22 cellular contexts compared by ENCODE assay signal in the genomic region with DNA sequence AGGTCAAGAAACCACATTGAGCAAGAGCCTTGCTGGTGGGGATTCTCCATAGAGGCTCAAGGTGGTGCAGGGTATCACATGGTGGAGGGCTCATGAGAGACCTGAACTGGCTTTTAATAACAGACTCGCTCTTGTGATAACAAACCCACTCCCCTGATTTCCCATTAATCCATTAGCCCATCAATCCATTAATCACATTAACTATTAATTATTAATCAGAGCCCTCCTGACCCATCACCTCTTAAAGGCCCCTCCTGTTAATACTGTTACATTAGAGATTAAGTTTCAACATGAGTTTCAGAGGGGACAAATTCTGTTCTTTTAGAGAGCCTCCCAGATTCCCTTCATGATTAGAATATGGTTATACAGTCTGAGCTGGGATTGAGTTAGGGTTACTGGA.
DNase-seq lines count a peak whose midpoint lies in the region; ATAC-seq, FAIRE-seq and TF ChIP-seq lines count a peak whose summit lies in the region.
"Had no signal": no experiment of that assay in that cellular context is flagged by ENCODE, and none has a peak within 500 bp of the region (broad histone marks: within the 10 kb centered on the region; RNA-seq: fewer than 3 reads in every experiment).

No MANE protein-coding gene starts in this region.

- CTCF ChIA-PET in CD4-positive, alpha-beta memory T cell (lab: Charles Lee; ENCODE audit: partially characterized antibody), result interaction anchor here (0.8 to 15.6 kb wide), 6 partner anchors 9 to 112 kb away, joined by 3 to 311 read pairs (median 14); partner anchors contain the start of gene IER5
- CTCF ChIA-PET in activated CD8-positive, alpha-beta T cell treated with anti-CD3 and anti-CD28 coated beads for 36 hours (lab: Charles Lee), result interaction anchor here (1.2 to 12.0 kb wide), 4 partner anchors 8 to 248 kb away, joined by 4 to 254 read pairs (median 20); partner anchors contain the start of gene MR1

- H3K4me1 ChIP-seq in CD4-positive, alpha-beta memory T cell (ENCODE audit: insufficient read depth, low read length), result peaks cover 53% of the 10 kb centered on the region
- peaks cover 0 to 35% (median 26%) of the 10 kb centered on the region in 4 donors for H3K4me1 ChIP-seq in sigmoid colon
- H3K4me1 ChIP-seq in upper lobe of left lung, result peaks cover 25 to 36% (median 30%) of the 10 kb centered on the region in 4 donors
- H3K4me1 ChIP-seq in kidney (ENCODE audit: control insufficient read depth in 1 of 2, insufficient read depth in 1 of 2, low read depth in 1 of 2, low read length in 2 of 2), result peaks cover 4 to 5% of the 10 kb centered on the region in 2 donors
- H3K4me1 ChIP-seq: Caco-2 had no signal

- no peak overlapping the region for H3K9ac ChIP-seq in kidney (ENCODE audit: low read length in 2 of 2)
- H3K9ac ChIP-seq: parathyroid adenoma had no signal

- TF ChIP-seq POLR2A in sigmoid colon (IDR thresholded peaks at IDR 0.05) (no peak), upper lobe of left lung (IDR thresholded peaks at IDR 0.05) (no peak)

- DNase-seq in activated naive CD8-positive, alpha-beta T cell treated with anti-CD3 and anti-CD28 coated beads, Interleukin-2, amount 50 U/mL, for 24 hours, result no peak
- DNase-seq in CD4-positive, alpha-beta memory T cell, result no peak
- DNase-seq in activated CD8-positive, alpha-beta T cell treated with anti-CD3 and anti-CD28 coated beads for 36 hours, result no peak
- DNase-seq in sigmoid colon (no peak), upper lobe of left lung (no peak), kidney (no peak)
- DNase-seq: Caco-2, DMS79 treated with DMSO at 0.1 percent for 48 hours, hypothalamus, midbrain, NCI-H1694 treated with DMSO at 0.1 percent for 48 hours, nephron progenitor cell had no signal

- POLR2A ChIA-PET in CD4-positive, alpha-beta memory T cell (lab: Charles Lee; ENCODE audit: partially characterized antibody), result interaction anchor here (0.8 to 6.7 kb wide), 9 partner anchors 11 to 648 kb away, joined by 3 to 81 read pairs (median 14); partner anchors contain the start of genes ACBD6, IER5, MR1 and STX6
- POLR2A ChIA-PET in activated CD8-positive, alpha-beta T cell treated with anti-CD3 and anti-CD28 coated beads for 36 hours (lab: Charles Lee), result interaction anchor here (0.5 to 5.2 kb wide), 6 partner anchors 11 to 123 kb away, joined by 3 to 28 read pairs (median 6); partner anchors contain the start of gene IER5

- intact Hi-C loops in CD4-positive, alpha-beta memory T cell (cut with micrococcal nuclease), result no loop called here
- intact Hi-C loops in activated CD8-positive, alpha-beta T cell treated with anti-CD3 and anti-CD28 coated beads for 36 hours (cut with micrococcal nuclease), result no loop called here
- intact Hi-C loops in sigmoid colon (cut with DNase I), result no loop called here
- intact Hi-C loops in kidney (cut with DNase I), result no loop called here

- H3K9me3 Mint-ChIP-seq in activated naive CD8-positive, alpha-beta T cell (ENCODE audit: low read depth), result no peaks in the 10 kb centered on the region
- H3K9me3 Mint-ChIP-seq in activated naive CD8-positive, alpha-beta T cell treated with anti-CD3 and anti-CD28 coated beads, Interleukin-2, amount 50 U/mL, for 24 hours, result no peaks in the 10 kb centered on the region
- peaks cover 0 to 2% (median 0%) of the 10 kb centered on the region in 8 donors for H3K9me3 Mint-ChIP-seq in CD4-positive, alpha-beta memory T cell
- no peaks in the 10 kb centered on the region for H3K9me3 Mint-ChIP-seq in activated CD8-positive, alpha-beta T cell treated with anti-CD3 and anti-CD28 coated beads for 36 hours

- H3K27ac ChIP-seq in CD4-positive, alpha-beta memory T cell (ENCODE audit: low read depth, low read length), result peak overlapping the region; percentile 22
- peak overlapping the region; percentile 75 to 92 (median 86) for H3K27ac ChIP-seq in sigmoid colon
- H3K27ac ChIP-seq in upper lobe of left lung, result no peak overlapping the region
- no peak overlapping the region for H3K27ac ChIP-seq in kidney (ENCODE audit: low read depth in 2 of 2, low read length in 2 of 2)
- H3K27ac ChIP-seq: parathyroid adenoma, SK-N-MC, VCaP had no signal

- no peaks in the 10 kb centered on the region for H3K36me3 Mint-ChIP-seq in activated naive CD8-positive, alpha-beta T cell
- no peaks in the 10 kb centered on the region for H3K36me3 Mint-ChIP-seq in activated naive CD8-positive, alpha-beta T cell treated with anti-CD3 and anti-CD28 coated beads, Interleukin-2, amount 50 U/mL, for 24 hours (ENCODE audit: low read depth)
- H3K36me3 Mint-ChIP-seq in CD4-positive, alpha-beta memory T cell, result no peaks in the 10 kb centered on the region
- H3K36me3 Mint-ChIP-seq in activated CD8-positive, alpha-beta T cell treated with anti-CD3 and anti-CD28 coated beads for 36 hours (ENCODE audit: low read depth), result no peaks in the 10 kb centered on the region
- H3K36me3 Mint-ChIP-seq: brain, type B pancreatic cell had no signal

- TF ChIP-seq EP300 in sigmoid colon (IDR thresholded peaks at IDR 0.05) (no peak), upper lobe of left lung (IDR thresholded peaks at IDR 0.05) (no peak)

- 97 to 98% methylated on average over 1 of the region's 1 CpG for WGBS in sigmoid colon, 2 donors
- WGBS in upper lobe of left lung, 2 donors, result 100% methylated on average over 1 of the region's 1 CpG

- peak overlapping the region; percentile 96 for H3K27ac Mint-ChIP-seq in activated naive CD8-positive, alpha-beta T cell
- no peak overlapping the region for H3K27ac Mint-ChIP-seq in activated naive CD8-positive, alpha-beta T cell treated with anti-CD3 and anti-CD28 coated beads, Interleukin-2, amount 50 U/mL, for 24 hours
- H3K27ac Mint-ChIP-seq in CD4-positive, alpha-beta memory T cell, result peak overlapping the region in 6 of 7 donors; percentile 49 to 98 (median 89)
- H3K27ac Mint-ChIP-seq in activated CD8-positive, alpha-beta T cell treated with anti-CD3 and anti-CD28 coated beads for 36 hours, result peak overlapping the region; percentile 30
- H3K27ac Mint-ChIP-seq: nephron progenitor cell, type B pancreatic cell had no signal

- H3K4me3 Mint-ChIP-seq in activated naive CD8-positive, alpha-beta T cell, result no peak overlapping the region
- no peak overlapping the region for H3K4me3 Mint-ChIP-seq in activated naive CD8-positive, alpha-beta T cell treated with anti-CD3 and anti-CD28 coated beads, Interleukin-2, amount 50 U/mL, for 24 hours
- H3K4me3 Mint-ChIP-seq in CD4-positive, alpha-beta memory T cell, result peak overlapping the region in 4 of 8 donors; percentile 17 to 91 (median 87)
- no peak overlapping the region for H3K4me3 Mint-ChIP-seq in activated CD8-positive, alpha-beta T cell treated with anti-CD3 and anti-CD28 coated beads for 36 hours
- H3K4me3 Mint-ChIP-seq: activated T-helper 1 cell treated with anti-CD3 and anti-CD28 coated beads, Interleukin-12 subunit alpha, Interleukin-12 subunit beta, Interleukin-2, Interleukin-4 antibody, amounts not matched to agents 30 ng/mL and 10 ng/mL and 1 ng/mL, durations not matched to agents 14 hours and 24 hours and 36 hours; brain; nephron progenitor cell; type B pancreatic cell had no signal

- H3K9me3 ChIP-seq in CD4-positive, alpha-beta memory T cell (ENCODE audit: control insufficient read depth in 1 of 2, low read length in 2 of 2), result no peaks in the 10 kb centered on the region
- H3K9me3 ChIP-seq in sigmoid colon, result no peaks in the 10 kb centered on the region
- no peaks in the 10 kb centered on the region for H3K9me3 ChIP-seq in upper lobe of left lung
- no peaks in the 10 kb centered on the region for H3K9me3 ChIP-seq in kidney (ENCODE audit: control insufficient read depth in 1 of 2, low read length in 2 of 2)

- no peak overlapping the region for H3K4me3 ChIP-seq in CD4-positive, alpha-beta memory T cell (ENCODE audit: low read length in 2 of 2)
- no peak overlapping the region for H3K4me3 ChIP-seq in sigmoid colon
- H3K4me3 ChIP-seq in upper lobe of left lung, result no peak overlapping the region
- no peak overlapping the region for H3K4me3 ChIP-seq in kidney (ENCODE audit: low read length in 2 of 2)
- H3K4me3 ChIP-seq: SK-N-MC had no signal

- H3K4me1 Mint-ChIP-seq in activated naive CD8-positive, alpha-beta T cell (ENCODE audit: low read depth), result peaks cover 50% of the 10 kb centered on the region
- peaks cover 49% of the 10 kb centered on the region for H3K4me1 Mint-ChIP-seq in activated naive CD8-positive, alpha-beta T cell treated with anti-CD3 and anti-CD28 coated beads, Interleukin-2, amount 50 U/mL, for 24 hours
- peaks cover 41 to 64% (median 55%) of the 10 kb centered on the region in 4 donors for H3K4me1 Mint-ChIP-seq in CD4-positive, alpha-beta memory T cell
- peaks cover 44% of the 10 kb centered on the region for H3K4me1 Mint-ChIP-seq in activated CD8-positive, alpha-beta T cell treated with anti-CD3 and anti-CD28 coated beads for 36 hours (ENCODE audit: low read depth)

- H3K27me3 Mint-ChIP-seq in activated naive CD8-positive, alpha-beta T cell, result no peaks in the 10 kb centered on the region
- H3K27me3 Mint-ChIP-seq in activated naive CD8-positive, alpha-beta T cell treated with anti-CD3 and anti-CD28 coated beads, Interleukin-2, amount 50 U/mL, for 24 hours, result no peaks in the 10 kb centered on the region
- no peaks in the 10 kb centered on the region for H3K27me3 Mint-ChIP-seq in CD4-positive, alpha-beta memory T cell
- no peaks in the 10 kb centered on the region for H3K27me3 Mint-ChIP-seq in activated CD8-positive, alpha-beta T cell treated with anti-CD3 and anti-CD28 coated beads for 36 hours
- H3K27me3 Mint-ChIP-seq: brain had no signal

- H3K36me3 ChIP-seq in CD4-positive, alpha-beta memory T cell (ENCODE audit: insufficient read depth, low read length), result no peaks in the 10 kb centered on the region
- H3K36me3 ChIP-seq in sigmoid colon, result no peaks in the 10 kb centered on the region
- H3K36me3 ChIP-seq in upper lobe of left lung, result no peaks in the 10 kb centered on the region
- H3K36me3 ChIP-seq in kidney (ENCODE audit: control insufficient read depth in 1 of 2, insufficient read depth in 2 of 2, low read length in 2 of 2), result no peaks in the 10 kb centered on the region

- FAIRE-seq in kidney (lab: Jason Lieb, UNC), result no peak
- FAIRE-seq: A204.1 had no signal

- ATAC-seq in activated naive CD8-positive, alpha-beta T cell treated with anti-CD3 and anti-CD28 coated beads, Interleukin-2, amount 50 U/mL, for 24 hours, result no peak
- ATAC-seq in activated CD8-positive, alpha-beta T cell treated with anti-CD3 and anti-CD28 coated beads for 36 hours, result no peak
- ATAC-seq in upper lobe of left lung (ENCODE audit: low FRiP score in 2 of 2) (no peak), HG02763 (IDR thresholded peaks at IDR 0.05; ENCODE audit: unreplicated experiment) (no peak)
- ATAC-seq: sciatic nerve had no signal

- H3K27me3 ChIP-seq in CD4-positive, alpha-beta memory T cell (ENCODE audit: insufficient read depth, low read length), result no peaks in the 10 kb centered on the region
- H3K27me3 ChIP-seq in sigmoid colon, result no peaks in the 10 kb centered on the region
- no peaks in the 10 kb centered on the region for H3K27me3 ChIP-seq in upper lobe of left lung

- TF ChIP-seq CTCF in activated CD8-positive, alpha-beta T cell treated with anti-CD3 and anti-CD28 coated beads for 36 hours (IDR thresholded peaks at IDR 0.05), result no peak
- TF ChIP-seq CTCF in sigmoid colon (IDR thresholded peaks at IDR 0.05) (no peak), upper lobe of left lung (IDR thresholded peaks at IDR 0.05) (no peak), kidney (IDR thresholded peaks at IDR 0.05; ENCODE audit: borderline replicate concordance, extremely low read depth, insufficient read depth) (no peak)

Comparison
In these comparisons a context has a peak if more than half of its experiments do, and no peak if none do; other contexts are left out.
1. H3K27ac ChIP-seq: peak in CD4-positive, alpha-beta memory T cell (single experiment) and sigmoid colon (4 of 4); none in upper lobe of left lung (0 of 4) and kidney (0 of 2).